13 cellular contexts compared by ENCODE assay signal in genomic region chr2:237901932-237902846, GRCh38. TPM values are rescaled to one million over a fixed set of nuclear protein-coding genes. Genes with fewer than 3 reads are reported as not detected.
DNase-seq lines count a peak whose midpoint lies in the region; ATAC-seq and TF ChIP-seq lines count a peak whose summit lies in the region.
"Had no signal": no experiment of that assay in that cellular context is flagged by ENCODE, and none has a peak within 500 bp of the region (broad histone marks: within the 10 kb centered on the region; RNA-seq: fewer than 3 reads in every experiment).

No MANE protein-coding gene starts in this region.

- H3K27ac Mint-ChIP-seq in activated T-helper 1 cell treated with anti-CD3 and anti-CD28 coated beads, Interleukin-12 subunit alpha, Interleukin-12 subunit beta, Interleukin-2, Interleukin-4 antibody, amounts not matched to agents 30 ng/mL and 10 ng/mL and 1 ng/mL, durations not matched to agents 14 hours and 24 hours and 36 hours: peak overlapping the region; percentile 92

- no peak overlapping the region for H3K4me2 ChIP-seq in osteoblast (ENCODE audit: insufficient read depth, low read length)

- H3K27ac ChIP-seq in left ventricle myocardium inferior (replicated peaks) (peak overlapping the region; percentile 96), lower lobe of right lung (no peak overlapping the region), osteoblast (ENCODE audit: low read depth, low read length) (no peak overlapping the region)

- H3K36me3 ChIP-seq in left ventricle myocardium inferior (no peaks in the 10 kb centered on the region), lower lobe of right lung (no peaks in the 10 kb centered on the region), osteoblast (ENCODE audit: insufficient read depth, low read length) (no peaks in the 10 kb centered on the region)

- intact Hi-C loops in left ventricle myocardium inferior (cut with micrococcal nuclease): no loop called here
- intact Hi-C loops in cardiac septum (cut with DNase I): no loop called here
- intact Hi-C loops in activated T-helper 1 cell treated with anti-CD3 and anti-CD28 coated beads, Interleukin-12 subunit alpha, Interleukin-12 subunit beta, Interleukin-2, Interleukin-4 antibody, amounts not matched to agents 30 ng/mL and 10 ng/mL and 1 ng/mL, durations not matched to agents 14 hours and 24 hours and 36 hours (cut with micrococcal nuclease): loop anchor here (10.0 kb wide), 1 partner anchor 477 kb away; no protein-coding TSS in a partner anchor
- intact Hi-C loops in lower lobe of right lung (cut with DNase I): no loop called here

- H2AFZ ChIP-seq in osteoblast (ENCODE audit: low read length): no peak overlapping the region

- ATAC-seq in lower lobe of right lung: no peak

- H3K36me3 Mint-ChIP-seq in activated T-helper 1 cell treated with anti-CD3 and anti-CD28 coated beads, Interleukin-12 subunit alpha, Interleukin-12 subunit beta, Interleukin-2, Interleukin-4 antibody, amounts not matched to agents 30 ng/mL and 10 ng/mL and 1 ng/mL, durations not matched to agents 14 hours and 24 hours and 36 hours (ENCODE audit: low read depth): peaks cover 10% of the 10 kb centered on the region

- H3K4me1 ChIP-seq in left ventricle myocardium inferior (peaks cover 61% of the 10 kb centered on the region), lower lobe of right lung (peaks cover 30% of the 10 kb centered on the region), osteoblast (ENCODE audit: insufficient read depth, low read length) (peaks cover 24% of the 10 kb centered on the region)

- DNase-seq in left ventricle myocardium inferior (no peak), cardiac septum (ENCODE audit: low spot score) (no peak), lower lobe of right lung (peak; percentile 42), DMS 273 treated with DMSO at 0.1 percent for 48 hours (lab: John Stamatoyannopoulos, UW) (no peak), iPS-NIHi11 (ENCODE audit: low spot score) (no peak), osteoblast (ENCODE audit: insufficient read length, low spot score, missing footprints) (no peak), NCI-H2029 (lab: John Stamatoyannopoulos, UW) (no peak)
- DNase-seq in activated T-helper 1 cell treated with anti-CD3 and anti-CD28 coated beads, Interleukin-12 subunit alpha, Interleukin-12 subunit beta, Interleukin-2, Interleukin-4 antibody, amounts not matched to agents 30 ng/mL and 10 ng/mL and 1 ng/mL, durations not matched to agents 14 hours and 24 hours and 36 hours (ENCODE audit: low spot score): no peak
- DNase-seq: kidney, NCI-H1105, nucleus accumbens, substantia nigra, SW 1271 had no signal

- H3K27me3 ChIP-seq in left ventricle myocardium inferior (ENCODE audit: low read depth): no peaks in the 10 kb centered on the region
- no peaks in the 10 kb centered on the region for H3K27me3 ChIP-seq in lower lobe of right lung (ENCODE audit: low read depth)
- no peaks in the 10 kb centered on the region for H3K27me3 ChIP-seq in osteoblast (ENCODE audit: insufficient read depth, low read length)

- H3K4me3 ChIP-seq in left ventricle myocardium inferior: no peak overlapping the region
- H3K4me3 ChIP-seq in lower lobe of right lung: no peak overlapping the region
- no peak overlapping the region for H3K4me3 ChIP-seq in osteoblast (ENCODE audit: insufficient read depth, low read length)

- H4K20me1 ChIP-seq in osteoblast (ENCODE audit: insufficient read depth, low read length): no peaks in the 10 kb centered on the region

- peaks cover 6% of the 10 kb centered on the region for H3K9me3 Mint-ChIP-seq in activated T-helper 1 cell treated with anti-CD3 and anti-CD28 coated beads, Interleukin-12 subunit alpha, Interleukin-12 subunit beta, Interleukin-2, Interleukin-4 antibody, amounts not matched to agents 30 ng/mL and 10 ng/mL and 1 ng/mL, durations not matched to agents 14 hours and 24 hours and 36 hours

- peak overlapping the region; percentile 56 for H3K4me3 Mint-ChIP-seq in activated T-helper 1 cell treated with anti-CD3 and anti-CD28 coated beads, Interleukin-12 subunit alpha, Interleukin-12 subunit beta, Interleukin-2, Interleukin-4 antibody, amounts not matched to agents 30 ng/mL and 10 ng/mL and 1 ng/mL, durations not matched to agents 14 hours and 24 hours and 36 hours

- H3K79me2 ChIP-seq in osteoblast (ENCODE audit: insufficient read depth, low read length): no peaks in the 10 kb centered on the region

- TF ChIP-seq CTCF in left ventricle myocardium inferior (IDR thresholded peaks at IDR 0.05; ENCODE audit: borderline replicate concordance): no peak
- TF ChIP-seq CTCF in lower lobe of right lung (IDR thresholded peaks at IDR 0.05): no peak
- TF ChIP-seq CTCF in osteoblast (IDR thresholded peaks at IDR 0.05; ENCODE audit: extremely low read depth, low read depth, low read length): no peak

- no peaks in the 10 kb centered on the region for H3K27me3 Mint-ChIP-seq in activated T-helper 1 cell treated with anti-CD3 and anti-CD28 coated beads, Interleukin-12 subunit alpha, Interleukin-12 subunit beta, Interleukin-2, Interleukin-4 antibody, amounts not matched to agents 30 ng/mL and 10 ng/mL and 1 ng/mL, durations not matched to agents 14 hours and 24 hours and 36 hours (ENCODE audit: insufficient read depth)

- H3K4me1 Mint-ChIP-seq in activated T-helper 1 cell treated with anti-CD3 and anti-CD28 coated beads, Interleukin-12 subunit alpha, Interleukin-12 subunit beta, Interleukin-2, Interleukin-4 antibody, amounts not matched to agents 30 ng/mL and 10 ng/mL and 1 ng/mL, durations not matched to agents 14 hours and 24 hours and 36 hours (ENCODE audit: low read depth): peaks cover 85% of the 10 kb centered on the region

- H3K9me3 ChIP-seq in left ventricle myocardium inferior (replicated peaks) (peaks cover 5% of the 10 kb centered on the region), lower lobe of right lung (no peaks in the 10 kb centered on the region), osteoblast (ENCODE audit: low read depth, low read length) (no peaks in the 10 kb centered on the region)

RNA-seq across cellular contexts. Expression of gene RAMP1, which starts 42.8 kb away (rescaled TPM):
- total RNA-seq in left ventricle myocardium inferior (168 TPM), cardiac septum (253 TPM), lower lobe of right lung (5.1 TPM), osteoblast (1.8 and 4.4 TPM in 2 replicates)
- 19.4 and 21.1 TPM in 2 replicates for total RNA-seq in activated T-helper 1 cell treated with anti-CD3 and anti-CD28 coated beads, Interleukin-12 subunit alpha, Interleukin-12 subunit beta, Interleukin-2, Interleukin-4 antibody, amounts not matched to agents 30 ng/mL and 10 ng/mL and 1 ng/mL, durations not matched to agents 14 hours and 24 hours and 36 hours
